9 cellular contexts compared by ENCODE assay signal in genomic region chr12:53378705-53379388, GRCh38. TPM values are rescaled to one million over a fixed set of nuclear protein-coding genes. Genes with fewer than 3 reads are reported as not detected.
DNase-seq lines count a peak whose midpoint lies in the region; ATAC-seq and TF ChIP-seq lines count a peak whose summit lies in the region.
"Had no signal": no experiment of that assay in that cellular context is flagged by ENCODE, and none has a peak within 500 bp of the region (broad histone marks: within the 10 kb centered on the region; RNA-seq: fewer than 3 reads in every experiment).

No MANE protein-coding gene starts in this region.

- intact Hi-C loops in CD8-positive, alpha-beta T cell (cut with DNase I, micrococcal nuclease), result loop anchor here (1.0 to 2.0 kb wide), 4 partner anchors 62 to 199 kb away; partner anchors contain the start of genes PRR13 (in 2 of the 2), CSAD (in 1 of the 2), PCBP2 (in 1 of the 2) and ZNF740 (in 1 of the 2)
- intact Hi-C loops in breast epithelium (cut with DNase I; ENCODE audit: low total_unique reads), result no loop called here

- H3K27ac Mint-ChIP-seq in CD8-positive, alpha-beta T cell, result no peak overlapping the region
- no peak overlapping the region for H3K27ac Mint-ChIP-seq in progenitor cell of endocrine pancreas

- no peak for DNase-seq in CD8-positive, alpha-beta T cell
- DNase-seq in breast epithelium (ENCODE audit: low spot score in 2 of 2), result no peak
- DNase-seq in myocyte (ENCODE audit: low read depth), result peak; percentile 18
- DNase-seq in NCI-H128 (lab: John Stamatoyannopoulos, UW; ENCODE audit: unreplicated experiment), result no peak
- DNase-seq in progenitor cell of endocrine pancreas (ENCODE audit: low spot score, unreplicated experiment), result no peak

- peak overlapping the region; percentile 42 for H2AFZ ChIP-seq in Loucy (ENCODE audit: low read length)

- no peaks in the 10 kb centered on the region for H3K27me3 ChIP-seq in CD8-positive, alpha-beta T cell (ENCODE audit: insufficient read depth, low read length)
- no peaks in the 10 kb centered on the region for H3K27me3 ChIP-seq in Loucy (ENCODE audit: insufficient read depth, low read length, poor library complexity, severe bottlenecking)
- no peaks in the 10 kb centered on the region for H3K27me3 ChIP-seq in breast epithelium

- no peaks in the 10 kb centered on the region for H3K36me3 ChIP-seq in CD8-positive, alpha-beta T cell (ENCODE audit: insufficient read depth, low read length)
- H3K36me3 ChIP-seq in Loucy (ENCODE audit: insufficient read depth, low read length) (peaks cover 18% of the 10 kb centered on the region; the same call in 1 of the 2 replicates), breast epithelium (no peaks in the 10 kb centered on the region)

- CTCF ChIA-PET in CD8-positive, alpha-beta T cell (lab: Charles Lee), result interaction anchor here (0.8 to 3.6 kb wide), 9 partner anchors 19 to 159 kb away, joined by 3 to 28 read pairs (median 5); partner anchors contain the start of gene AAAS

- no peaks in the 10 kb centered on the region for H3K27me3 Mint-ChIP-seq in CD8-positive, alpha-beta T cell (ENCODE audit: low read depth)
- H3K27me3 Mint-ChIP-seq in progenitor cell of endocrine pancreas, result no peaks in the 10 kb centered on the region
- H3K27me3 Mint-ChIP-seq: activated T-cell treated with anti-CD3 and anti-CD28 coated beads, Interleukin-2, amount 50 U/mL, for 24 hours had no signal

- peaks cover 30% of the 10 kb centered on the region for H4K20me1 ChIP-seq in Loucy (ENCODE audit: insufficient read depth, low read length, poor library complexity, severe bottlenecking)

- peak overlapping the region; percentile 61 for H3K27ac ChIP-seq in CD8-positive, alpha-beta T cell (ENCODE audit: low read depth, low read length)
- H3K27ac ChIP-seq in breast epithelium, result peak overlapping the region; percentile 96 to 97

- H3K4me1 ChIP-seq in CD8-positive, alpha-beta T cell (ENCODE audit: insufficient read depth, low read length), result peaks cover 41% of the 10 kb centered on the region
- peaks cover 40% of the 10 kb centered on the region for H3K4me1 ChIP-seq in Loucy (ENCODE audit: insufficient read depth, low read length, poor library complexity, severe bottlenecking)
- H3K4me1 ChIP-seq in breast epithelium, result peaks cover 15 to 25% of the 10 kb centered on the region in 2 donors

- POLR2A ChIA-PET in CD8-positive, alpha-beta T cell (lab: Charles Lee), result interaction anchor here (1.0 to 2.5 kb wide), 16 partner anchors 13 to 198 kb away, joined by 3 to 25 read pairs (median 4); partner anchors contain the start of genes AAAS, CSAD, MAP3K12 and PFDN5

- no peak for TF ChIP-seq CTCF in CD8-positive, alpha-beta T cell (IDR thresholded peaks at IDR 0.05)
- TF ChIP-seq CTCF in Loucy (conservative IDR thresholded peaks at IDR 0.05; ENCODE audit: low read length) (no peak), breast epithelium (IDR thresholded peaks at IDR 0.05) (peak in 1 of 3 donors; percentile 23), progenitor cell of endocrine pancreas (IDR thresholded peaks at IDR 0.05; ENCODE audit: unreplicated experiment) (no peak)

- peaks cover 32% of the 10 kb centered on the region for H3K79me2 ChIP-seq in Loucy (ENCODE audit: insufficient read depth, low read length)

- H3K9me3 ChIP-seq in CD8-positive, alpha-beta T cell (ENCODE audit: low read length), result no peaks in the 10 kb centered on the region
- H3K9me3 ChIP-seq in Loucy (ENCODE audit: insufficient read depth, low read depth, low read length), result no peaks in the 10 kb centered on the region
- H3K9me3 ChIP-seq in breast epithelium, result no peaks in the 10 kb centered on the region

- H3K36me3 Mint-ChIP-seq in CD8-positive, alpha-beta T cell, result peaks cover 31% of the 10 kb centered on the region
- H3K36me3 Mint-ChIP-seq in progenitor cell of endocrine pancreas (ENCODE audit: insufficient read depth), result peaks cover 14% of the 10 kb centered on the region

- H3K4me1 Mint-ChIP-seq in CD8-positive, alpha-beta T cell (ENCODE audit: low read depth), result peaks cover 34% of the 10 kb centered on the region
- H3K4me1 Mint-ChIP-seq in progenitor cell of endocrine pancreas (ENCODE audit: low read depth), result peaks cover 28% of the 10 kb centered on the region

- no peaks in the 10 kb centered on the region for H3K9me2 ChIP-seq in Loucy (replicated peaks; ENCODE audit: low read depth, low read length)

- peak overlapping the region; percentile 80 for H3K4me2 ChIP-seq in Loucy (ENCODE audit: low read depth, low read length, poor library complexity, severe bottlenecking)

- TF ChIP-seq POLR2A in breast epithelium (IDR thresholded peaks at IDR 0.05), result no peak

- H3K4me3 Mint-ChIP-seq in CD8-positive, alpha-beta T cell, result no peak overlapping the region
- no peak overlapping the region for H3K4me3 Mint-ChIP-seq in progenitor cell of endocrine pancreas (ENCODE audit: low read depth)
- H3K4me3 Mint-ChIP-seq: activated T-cell treated with anti-CD3 and anti-CD28 coated beads, Interleukin-2, amount 50 U/mL, for 24 hours had no signal

- no peaks in the 10 kb centered on the region for H3F3A ChIP-seq in Loucy (ENCODE audit: low read depth)

- H3K4me3 ChIP-seq in CD8-positive, alpha-beta T cell (ENCODE audit: low read depth, low read length), result peak overlapping the region; percentile 65
- H3K4me3 ChIP-seq in Loucy (ENCODE audit: low read length, poor library complexity, severe bottlenecking), result peak overlapping the region; percentile 85
- peak overlapping the region; percentile 52 to 75 (median 72) for H3K4me3 ChIP-seq in breast epithelium

- H3K9ac ChIP-seq in Loucy (ENCODE audit: low read depth, low read length, poor library complexity, severe bottlenecking), result peak overlapping the region; percentile 98

- no peaks in the 10 kb centered on the region for H3K9me3 Mint-ChIP-seq in CD8-positive, alpha-beta T cell
- H3K9me3 Mint-ChIP-seq in progenitor cell of endocrine pancreas (ENCODE audit: low read depth), result no peaks in the 10 kb centered on the region
- H3K9me3 Mint-ChIP-seq: activated T-cell treated with anti-CD3 and anti-CD28 coated beads, Interleukin-2, amount 50 U/mL, for 24 hours had no signal

- ATAC-seq in CD8-positive, alpha-beta T cell, result no peak
- ATAC-seq in GM21717 (IDR thresholded peaks at IDR 0.05; ENCODE audit: unreplicated experiment), result no peak
- ATAC-seq in GM18858 (IDR thresholded peaks at IDR 0.05; ENCODE audit: unreplicated experiment), result no peak

RNA-seq across cellular contexts. Expression of gene SP1, which starts 1.1 kb away (rescaled TPM):
- total RNA-seq in CD8-positive, alpha-beta T cell, result 10 to 100 TPM; 33.5 to 33.8 TPM
- total RNA-seq in breast epithelium (100 to 1,000 TPM in 1 of 3 donors, 10 to 100 TPM in 2; 84.6 to 111 (median 91.4) TPM), myocyte (28.9 and 35.6 TPM in 2 replicates), progenitor cell of endocrine pancreas (90.5 and 92.6 TPM in 2 replicates)
- 19.0 TPM for polyA plus RNA-seq in myocyte (2012)

RNA-seq across cellular contexts. Expression of gene SP7, which starts 42.7 kb away (rescaled TPM):
- total RNA-seq in CD8-positive, alpha-beta T cell, result not detected
- total RNA-seq in breast epithelium (not detected), myocyte (not detected in 2 replicates), progenitor cell of endocrine pancreas (0.10 TPM in 1 of 2 replicates, not detected in the other)
- not detected for polyA plus RNA-seq in myocyte (2012)

RNA-seq across cellular contexts. Expression of gene AMHR2, which starts 44.8 kb away (rescaled TPM):
- total RNA-seq in CD8-positive, alpha-beta T cell, result not detected
- total RNA-seq in breast epithelium, result under 1 TPM in 1 of 3 donors, not detected in 2; 0.15 TPM
- not detected in 2 replicates for total RNA-seq in myocyte
- polyA plus RNA-seq in myocyte (2012), result not detected
- total RNA-seq in progenitor cell of endocrine pancreas, result 35.1 and 35.7 TPM in 2 replicates

RNA-seq across cellular contexts. Expression of gene AAAS, which starts 57.4 kb away (rescaled TPM):
- total RNA-seq in CD8-positive, alpha-beta T cell, result 10 to 100 TPM; 17.0 to 21.5 TPM
- total RNA-seq in breast epithelium (10 to 100 TPM; 46.2 to 63.7 (median 51.0) TPM), myocyte (63.6 and 74.1 TPM in 2 replicates), progenitor cell of endocrine pancreas (72.1 and 75.0 TPM in 2 replicates)
- 55.7 TPM for polyA plus RNA-seq in myocyte (2012)

Comparison
In these comparisons a context has a peak if more than half of its experiments do, and no peak if none do; other contexts are left out.
1. RNA of gene AMHR2, which starts 44.8 kb away (total RNA-seq): 35.1 to 35.7 TPM in progenitor cell of endocrine pancreas; not detected in CD8-positive, alpha-beta T cell, 0.15 TPM in breast epithelium and not detected in myocyte; every median in the first group is over 10 times any median in the second.
2. Peak in every context shown above with its lines, with median percentiles within 50 percentile points of each other: H3K4me3 ChIP-seq.